Comparison of ENCODE assay signal across 8 cellular contexts in the genomic region with DNA sequence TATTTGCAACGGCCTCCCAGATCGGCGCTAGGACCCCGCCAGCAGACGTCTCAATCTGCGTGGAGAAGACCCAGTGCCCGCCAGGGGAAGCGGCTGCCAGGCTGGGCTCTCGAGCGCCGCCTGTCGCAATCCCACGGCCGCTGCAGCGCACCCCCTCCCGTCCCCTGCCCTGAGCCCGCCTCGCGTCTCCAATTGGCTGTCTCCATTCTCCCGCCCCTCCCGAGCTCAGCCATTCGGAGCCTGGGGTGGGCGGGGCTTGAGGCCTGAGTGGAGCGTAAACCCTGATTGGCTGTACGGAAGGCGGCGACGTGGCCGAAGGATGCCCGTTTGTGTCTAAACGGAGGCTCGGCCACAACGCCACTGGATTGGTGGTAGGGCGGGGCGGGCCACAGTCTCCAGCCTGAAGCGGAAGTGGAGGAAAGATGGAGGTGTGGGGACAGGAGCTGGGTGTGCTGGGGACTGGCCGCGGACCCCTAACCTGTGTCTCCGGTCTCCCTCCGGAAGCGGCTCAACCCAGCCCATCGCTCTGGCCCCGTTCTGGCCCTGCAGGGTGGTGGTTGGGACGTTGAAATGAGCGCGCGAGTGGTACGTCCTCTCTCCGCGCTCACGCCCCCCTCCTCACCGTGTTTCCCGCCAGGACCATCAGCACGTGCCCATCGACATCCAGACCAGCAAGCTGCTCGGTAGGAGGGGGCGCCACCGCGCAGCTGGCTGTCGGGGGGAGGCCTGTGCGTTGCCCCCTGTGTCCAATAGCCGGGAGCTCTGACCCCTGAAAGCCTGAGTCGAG. TPM values are rescaled to one million over a fixed set of nuclear protein-coding genes. Genes with fewer than 3 reads are reported as not detected.
DNase-seq lines count a peak whose midpoint lies in the region; TF ChIP-seq lines count a peak whose summit lies in the region.

A gene with protein sequence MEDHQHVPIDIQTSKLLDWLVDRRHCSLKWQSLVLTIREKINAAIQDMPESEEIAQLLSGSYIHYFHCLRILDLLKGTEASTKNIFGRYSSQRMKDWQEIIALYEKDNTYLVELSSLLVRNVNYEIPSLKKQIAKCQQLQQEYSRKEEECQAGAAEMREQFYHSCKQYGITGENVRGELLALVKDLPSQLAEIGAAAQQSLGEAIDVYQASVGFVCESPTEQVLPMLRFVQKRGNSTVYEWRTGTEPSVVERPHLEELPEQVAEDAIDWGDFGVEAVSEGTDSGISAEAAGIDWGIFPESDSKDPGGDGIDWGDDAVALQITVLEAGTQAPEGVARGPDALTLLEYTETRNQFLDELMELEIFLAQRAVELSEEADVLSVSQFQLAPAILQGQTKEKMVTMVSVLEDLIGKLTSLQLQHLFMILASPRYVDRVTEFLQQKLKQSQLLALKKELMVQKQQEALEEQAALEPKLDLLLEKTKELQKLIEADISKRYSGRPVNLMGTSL (plus strand): TSS at position 389 of the 787 bp plus-strand sequence. CDS start 34 bp downstream, at position 423.

- H3K36me3 ChIP-seq in ES-I3 (ENCODE audit: insufficient read depth, low read length), result peaks cover 9% of the 10 kb centered on the region; the same call in 1 of the 2 replicates
- peaks cover 9% of the 10 kb centered on the region for H3K36me3 ChIP-seq in H7 (replicated peaks; ENCODE audit: control insufficient read depth, insufficient read depth, low read length)
- H3K36me3 ChIP-seq in neural cell (ENCODE audit: insufficient read depth, low read length), result no peaks in the 10 kb centered on the region
- peaks cover 12 to 18% of the 10 kb centered on the region in 2 donors for H3K36me3 ChIP-seq in stomach smooth muscle (ENCODE audit: control insufficient read depth in 2 of 2, insufficient read depth in 2 of 2, low read length in 2 of 2)

- peak within 1 kb of the TSS; percentile 87 for H3K4me2 ChIP-seq in neural cell (ENCODE audit: low read length)

- H3K9ac ChIP-seq in ES-I3 (ENCODE audit: low read depth, low read length) (peak within 1 kb of the TSS; percentile 86), neural cell (ENCODE audit: low read length) (peak within 1 kb of the TSS; percentile 77), stomach smooth muscle (ENCODE audit: low read length in 2 of 2) (peak within 1 kb of the TSS; percentile 81 to 86)

- H3K9me3 ChIP-seq in ES-I3 (ENCODE audit: control insufficient read depth, insufficient read depth, low read length), result no peaks in the 10 kb centered on the region; the same call in 1 of the 2 replicates
- H3K9me3 ChIP-seq in neural cell (ENCODE audit: low read length), result no peaks in the 10 kb centered on the region
- no peaks in the 10 kb centered on the region for H3K9me3 ChIP-seq in stomach smooth muscle (ENCODE audit: control insufficient read depth in 2 of 2, low read length in 2 of 2)

- H3K4me3 ChIP-seq in H7 (ENCODE audit: insufficient read depth, low read depth, low read length) (peak within 1 kb of the TSS; percentile 89), neural cell (ENCODE audit: low read length) (peak within 1 kb of the TSS; percentile 97), stomach smooth muscle (ENCODE audit: low read length in 2 of 2) (peak within 1 kb of the TSS; percentile 84 to 98)

- DNase-seq in H7 (peak; percentile 99), M059J (ENCODE audit: low read depth) (peak; percentile 99), SHP77 treated with DMSO at 0.1 percent for 48 hours (lab: John Stamatoyannopoulos, UW) (peak; percentile 100), activated gamma-delta T cell (lab: John Stamatoyannopoulos, UW) (peak; percentile 90), fibroblast of the conjunctiva (ENCODE audit: low read depth) (peak; percentile 98)

- H3K27ac ChIP-seq in neural cell (ENCODE audit: low read length) (peak within 1 kb of the TSS; percentile 77), stomach smooth muscle (ENCODE audit: low read length) (peak within 1 kb of the TSS; percentile 64)

- peak; percentile 100 for TF ChIP-seq CTCF in neural cell (IDR thresholded peaks at IDR 0.05; ENCODE audit: poor library complexity, severe bottlenecking)

- H3K79me2 ChIP-seq in neural cell (replicated peaks; ENCODE audit: insufficient read depth, low read length), result peaks cover 9% of the 10 kb centered on the region

- peak within 1 kb of the TSS; percentile 87 for H2AFZ ChIP-seq in neural cell (ENCODE audit: low read depth, low read length)

- peak; percentile 6 for TF ChIP-seq EP300 in neural cell (conservative IDR thresholded peaks at IDR 0.05; ENCODE audit: poor library complexity, severe bottlenecking)

- H4K20me1 ChIP-seq in neural cell (ENCODE audit: insufficient read depth), result no peaks in the 10 kb centered on the region

- no peaks in the 10 kb centered on the region for H3K9me2 ChIP-seq in neural cell (ENCODE audit: insufficient read depth, low read length)

- no peaks in the 10 kb centered on the region for H3K27me3 ChIP-seq in H7 (ENCODE audit: control insufficient read depth, insufficient read depth, low read length)
- no peaks in the 10 kb centered on the region for H3K27me3 ChIP-seq in neural cell (ENCODE audit: insufficient read depth, low read depth, low read length)
- peaks cover 0 to 2% of the 10 kb centered on the region in 2 donors for H3K27me3 ChIP-seq in stomach smooth muscle (ENCODE audit: control insufficient read depth in 1 of 2, insufficient read depth in 2 of 2, low read length in 2 of 2)

- no peaks in the 10 kb centered on the region for H3F3A ChIP-seq in neural cell (ENCODE audit: insufficient read depth, low read length, poor library complexity, severe bottlenecking)

- peak; percentile 83 for TF ChIP-seq RAD21 in neural cell (conservative IDR thresholded peaks at IDR 0.05)

- H3K4me1 ChIP-seq in ES-I3 (ENCODE audit: insufficient read depth, low read length), result peaks cover 5% of the 10 kb centered on the region; the same call in 1 of the 2 replicates
- H3K4me1 ChIP-seq in stomach smooth muscle (ENCODE audit: control insufficient read depth, insufficient read depth, low read length), result peaks cover 15% of the 10 kb centered on the region

TF ChIP-seq in neural cell, 6 proteins besides CTCF, POLR2A, EP300 and RAD21:
- TF ChIP-seq, protein P1, sequence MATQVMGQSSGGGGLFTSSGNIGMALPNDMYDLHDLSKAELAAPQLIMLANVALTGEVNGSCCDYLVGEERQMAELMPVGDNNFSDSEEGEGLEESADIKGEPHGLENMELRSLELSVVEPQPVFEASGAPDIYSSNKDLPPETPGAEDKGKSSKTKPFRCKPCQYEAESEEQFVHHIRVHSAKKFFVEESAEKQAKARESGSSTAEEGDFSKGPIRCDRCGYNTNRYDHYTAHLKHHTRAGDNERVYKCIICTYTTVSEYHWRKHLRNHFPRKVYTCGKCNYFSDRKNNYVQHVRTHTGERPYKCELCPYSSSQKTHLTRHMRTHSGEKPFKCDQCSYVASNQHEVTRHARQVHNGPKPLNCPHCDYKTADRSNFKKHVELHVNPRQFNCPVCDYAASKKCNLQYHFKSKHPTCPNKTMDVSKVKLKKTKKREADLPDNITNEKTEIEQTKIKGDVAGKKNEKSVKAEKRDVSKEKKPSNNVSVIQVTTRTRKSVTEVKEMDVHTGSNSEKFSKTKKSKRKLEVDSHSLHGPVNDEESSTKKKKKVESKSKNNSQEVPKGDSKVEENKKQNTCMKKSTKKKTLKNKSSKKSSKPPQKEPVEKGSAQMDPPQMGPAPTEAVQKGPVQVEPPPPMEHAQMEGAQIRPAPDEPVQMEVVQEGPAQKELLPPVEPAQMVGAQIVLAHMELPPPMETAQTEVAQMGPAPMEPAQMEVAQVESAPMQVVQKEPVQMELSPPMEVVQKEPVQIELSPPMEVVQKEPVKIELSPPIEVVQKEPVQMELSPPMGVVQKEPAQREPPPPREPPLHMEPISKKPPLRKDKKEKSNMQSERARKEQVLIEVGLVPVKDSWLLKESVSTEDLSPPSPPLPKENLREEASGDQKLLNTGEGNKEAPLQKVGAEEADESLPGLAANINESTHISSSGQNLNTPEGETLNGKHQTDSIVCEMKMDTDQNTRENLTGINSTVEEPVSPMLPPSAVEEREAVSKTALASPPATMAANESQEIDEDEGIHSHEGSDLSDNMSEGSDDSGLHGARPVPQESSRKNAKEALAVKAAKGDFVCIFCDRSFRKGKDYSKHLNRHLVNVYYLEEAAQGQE (IDR thresholded peaks at IDR 0.05; ENCODE audit: borderline replicate concordance), result peak; percentile 42
- TF ChIP-seq MXI1 (conservative IDR thresholded peaks at IDR 0.05; ENCODE audit: poor library complexity, severe bottlenecking) (peak; percentile 83), TAF1 (IDR thresholded peaks at IDR 0.05; ENCODE audit: low read depth) (peak; percentile 53), POLR2AphosphoS5 (IDR thresholded peaks at IDR 0.05) (peak; percentile 79), EZH2 (IDR thresholded peaks at IDR 0.05; ENCODE audit: borderline replicate concordance, insufficient read depth, low read length, poor library complexity, severe bottlenecking) (no peak), SMC3 (conservative IDR thresholded peaks at IDR 0.05; ENCODE audit: poor library complexity) (peak; percentile 91)
TF ChIP-seq in neural cell: peak in this region for 5.

RNA-seq across cellular contexts. Expression of the gene that starts here (rescaled TPM):
- total RNA-seq in H7 (2014; rRNA removed; shearing (Covaris generic)), result 63.9 and 79.1 TPM in 2 replicates
- total RNA-seq in M059J (2014; rRNA removed; shearing (Covaris generic)), result 60.4 and 69.5 TPM in 2 replicates
- polyA plus RNA-seq in neural cell, result 343 and 358 TPM in 2 replicates
- polyA minus RNA-seq in neural cell, result 70.8 and 77.7 TPM in 2 replicates

Comparison
In these comparisons a context has a peak if more than half of its experiments do, and no peak if none do; other contexts are left out.
1. Peak in every context shown above with its lines: DNase-seq, H3K4me3 ChIP-seq and H3K27ac ChIP-seq.